In the genomic region with DNA sequence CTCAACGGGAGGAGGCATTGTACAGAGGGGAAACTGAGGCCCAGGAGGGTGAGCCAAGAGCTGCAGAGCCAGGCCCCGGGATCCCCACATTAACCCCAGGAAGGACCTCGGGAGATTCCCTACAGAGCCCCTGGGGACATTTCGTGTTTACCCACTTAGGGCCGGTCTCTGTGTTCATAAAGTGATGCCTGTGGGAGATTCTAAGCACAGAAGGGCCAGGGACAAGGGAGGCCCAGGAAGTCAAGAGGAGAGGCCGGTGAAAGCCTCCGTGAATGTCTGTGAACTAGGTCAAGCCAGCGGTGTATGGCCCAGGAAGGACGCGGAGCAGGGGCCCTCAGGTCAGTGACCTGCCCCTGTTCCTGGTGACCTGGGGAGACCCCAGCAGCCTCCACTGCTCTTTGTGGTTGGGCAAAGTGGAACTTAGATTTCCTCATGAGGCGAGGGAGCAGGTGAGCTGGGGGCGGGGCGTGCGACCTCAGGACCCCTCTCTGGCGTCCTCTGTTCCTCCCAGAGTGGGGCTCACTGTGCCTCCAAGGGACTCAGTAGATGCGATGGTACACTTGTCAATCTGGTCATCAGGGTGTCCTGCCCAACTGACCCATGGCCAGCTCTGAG, we compare ENCODE assay signal across 22 cellular contexts. TPM values are rescaled to one million over a fixed set of nuclear protein-coding genes. Genes with fewer than 3 reads are reported as not detected.
"Had no signal": no experiment of that assay in that cellular context is flagged by ENCODE, and none has a peak within 500 bp of the region (broad histone marks: within the 10 kb centered on the region; RNA-seq: fewer than 3 reads in every experiment).

No MANE protein-coding gene starts in this region.

- H3K9me3 Mint-ChIP-seq: IgD-negative memory B cell had no signal

- H3K27me3 ChIP-seq: SJSA1 had no signal

- FAIRE-seq: RCC 7860 had no signal

- H3K9ac ChIP-seq: KMS-11 had no signal

- H3K27ac ChIP-seq: KMS-11, SJSA1, SK-N-MC had no signal

- H3K27ac Mint-ChIP-seq: IgD-negative memory B cell had no signal

- H3K36me3 ChIP-seq: SJSA1 had no signal

- H3K4me3 Mint-ChIP-seq: IgD-negative memory B cell had no signal

- H3K4me3 ChIP-seq: K562, SJSA1, SK-N-MC had no signal

- H3K4me2 ChIP-seq: KMS-11 had no signal

- H3K9me3 ChIP-seq: SJSA1 had no signal

- DNase-seq: Kasumi-1, MM.1S, NCI-H1092 treated with DMSO at 0.1 percent for 48 hours, NCI-H1436, NCI-H187, NCI-H2029, NCI-H2081 treated with DMSO at 0.1 percent for 48 hours, NCI-H2171, NCI-H226, NCI-H446, NCI-H510A, NCI-H524 treated with DMSO at 0.1 percent for 48 hours, NCI-H69, NCI-H774, RPMI8226, SIG-M5 had no signal

RNA-seq across cellular contexts. Expression of a gene that starts 34.9 kb away (rescaled TPM):
- polyA plus RNA-seq: IgD-negative memory B cell had no signal
